In the genomic region with DNA sequence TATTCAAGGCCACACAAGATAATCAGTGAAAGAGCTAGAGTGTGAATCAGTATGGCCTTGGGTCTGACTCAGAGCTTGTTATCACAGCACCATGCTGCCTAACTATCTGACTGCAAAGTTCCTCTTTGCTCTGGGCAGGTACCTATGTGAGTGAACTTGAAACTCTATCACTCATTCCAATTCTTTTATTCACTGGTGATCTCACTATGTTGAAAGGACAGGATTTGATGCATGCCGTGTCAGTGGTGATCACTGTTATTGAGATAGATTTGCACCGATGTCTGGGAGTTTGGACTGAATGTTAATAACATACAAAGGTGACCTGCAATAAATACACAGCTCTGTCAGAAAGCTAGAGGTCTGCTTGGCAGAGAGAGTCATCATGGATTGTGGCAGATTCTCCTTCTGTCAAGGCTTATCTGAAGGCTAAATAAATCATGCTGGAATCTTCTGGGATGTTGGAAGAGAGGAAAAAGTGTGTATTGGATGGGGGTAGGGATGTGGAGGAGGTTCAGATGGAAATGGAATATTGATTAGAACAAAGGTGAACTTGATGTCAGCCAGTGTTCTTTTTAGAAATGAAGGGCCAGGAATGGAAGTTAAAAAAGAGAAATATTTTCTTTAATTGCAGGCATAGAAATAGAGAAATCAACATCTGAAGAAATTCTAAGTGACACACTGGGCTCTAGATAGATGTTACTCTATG, we compare ENCODE assay signal across 9 cellular contexts.
DNase-seq lines count a peak whose midpoint lies in the region; ATAC-seq and TF ChIP-seq lines count a peak whose summit lies in the region.
"Had no signal": no experiment of that assay in that cellular context is flagged by ENCODE, and none has a peak within 500 bp of the region (broad histone marks: within the 10 kb centered on the region; RNA-seq: fewer than 3 reads in every experiment).

No MANE protein-coding gene starts in this region.

- intact Hi-C loops in Caco-2 (cut with micrococcal nuclease; ENCODE audit: unreplicated experiment), result loop anchor here (10.0 kb wide), 1 partner anchor 55 kb away; no protein-coding TSS in a partner anchor

- H3K27me3 ChIP-seq in Caco-2 (replicated peaks; ENCODE audit: control insufficient read depth, insufficient read depth, low read length), result no peaks in the 10 kb centered on the region

- H3K36me3 ChIP-seq in Caco-2 (ENCODE audit: control insufficient read depth, insufficient read depth, low read length), result no peaks in the 10 kb centered on the region

- peaks cover 16% of the 10 kb centered on the region for H3K4me1 Mint-ChIP-seq in Caco-2 (ENCODE audit: low read depth, unreplicated experiment)

- POLR2A ChIA-PET in Caco-2 (lab: Charles Lee), result no interaction called here

- no peaks in the 10 kb centered on the region for H3K36me3 Mint-ChIP-seq in Caco-2 (ENCODE audit: insufficient read depth, unreplicated experiment)

- H3K4me3 ChIP-seq in Caco-2 (ENCODE audit: low read depth, low read length), result no peak overlapping the region

- DNase-seq in Caco-2 (no peak), NCI-H1417 (lab: John Stamatoyannopoulos, UW) (no peak), NCI-H128 (lab: John Stamatoyannopoulos, UW; ENCODE audit: unreplicated experiment) (no peak)
- no peak for DNase-seq in stimulated activated naive CD4-positive, alpha-beta T cell treated with Interleukin-2 at 50 U/mL for 16 hours (lab: John Stamatoyannopoulos, UW)
- DNase-seq: NCI-H1930 had no signal

- CTCF ChIA-PET in Caco-2 (lab: Charles Lee), result no interaction called here

- H3K9me3 Mint-ChIP-seq in Caco-2 (ENCODE audit: unreplicated experiment), result no peaks in the 10 kb centered on the region

- no TSS peak for BruUV-seq in Caco-2 (replicated peaks; lab: Mats Ljungman, UMichigan)

- no peak for TF ChIP-seq CTCF in Caco-2 (IDR thresholded peaks at IDR 0.05; ENCODE audit: insufficient read depth in 1 of 2, low read depth in 1 of 2, low read length in 1 of 2, severe bottlenecking in 1 of 2, unreplicated experiment in 1 of 2)

- ATAC-seq in GM18502 (IDR thresholded peaks at IDR 0.05; ENCODE audit: poor library complexity, unreplicated experiment), result peak; percentile 75
- ATAC-seq in GM21390 (IDR thresholded peaks at IDR 0.05; ENCODE audit: unreplicated experiment), result peak; percentile 37
- ATAC-seq in HG03432 (IDR thresholded peaks at IDR 0.05; ENCODE audit: unreplicated experiment), result peak; percentile 57
- peak; percentile 50 for ATAC-seq in esophagus mucosa

- H3K27ac Mint-ChIP-seq in Caco-2 (ENCODE audit: unreplicated experiment), result no peak overlapping the region

- no peaks in the 10 kb centered on the region for H3K9me3 ChIP-seq in Caco-2

- H3K4me1 ChIP-seq in Caco-2, result peaks cover 7% of the 10 kb centered on the region; the same call in 1 of the 2 replicates

- no peaks in the 10 kb centered on the region for H3K27me3 Mint-ChIP-seq in Caco-2 (ENCODE audit: insufficient read depth, unreplicated experiment)

- H3K4me3 Mint-ChIP-seq in Caco-2 (ENCODE audit: unreplicated experiment), result no peak overlapping the region
